26 cellular contexts compared by ENCODE assay signal in the genomic region with DNA sequence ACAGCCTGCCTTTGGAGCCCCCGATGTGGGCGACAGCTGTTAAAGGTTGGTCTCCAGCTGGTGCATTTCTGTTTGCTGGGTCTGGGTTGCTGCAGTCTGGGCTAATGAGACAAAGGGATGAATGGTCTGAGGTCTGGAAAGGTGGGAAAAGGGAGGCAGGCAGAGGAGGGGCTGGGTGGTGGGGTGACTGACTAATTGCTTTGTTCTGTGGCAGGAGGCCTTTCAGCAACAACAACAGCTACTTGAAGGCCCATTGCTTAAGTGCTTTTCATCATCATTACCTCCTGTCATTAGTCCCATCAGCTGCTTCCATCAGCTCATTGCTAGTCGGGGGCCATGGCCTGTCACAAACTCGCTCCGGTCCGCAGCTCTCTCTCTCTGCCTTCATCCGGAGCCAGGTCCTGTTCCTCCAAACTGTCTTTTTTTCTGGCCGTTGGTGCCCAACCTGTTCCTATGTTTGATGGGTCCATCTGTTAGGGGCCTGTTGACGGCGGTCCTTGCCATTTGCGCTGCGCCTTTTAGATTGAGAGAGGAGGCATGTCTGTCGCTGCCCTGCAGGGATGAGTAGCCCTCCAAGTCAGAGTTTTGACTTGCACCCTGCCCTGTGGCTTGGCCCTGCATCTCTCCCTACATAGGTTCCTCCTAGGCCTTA.
DNase-seq lines count a peak whose midpoint lies in the region.
"Had no signal": no experiment of that assay in that cellular context is flagged by ENCODE, and none has a peak within 500 bp of the region (broad histone marks: within the 10 kb centered on the region; RNA-seq: fewer than 3 reads in every experiment).

No MANE protein-coding gene starts in this region.

- H3K4me3 Mint-ChIP-seq in immature natural killer cell: no peak overlapping the region
- no peak overlapping the region for H3K4me3 Mint-ChIP-seq in activated CD4-positive, alpha-beta memory T cell treated with anti-CD3 and anti-CD28 coated beads for 36 hours
- H3K4me3 Mint-ChIP-seq: activated B cell treated with CpG ODN at 0.5 μM for 24 hours; activated CD4-positive, alpha-beta memory T cell treated with anti-CD3 and anti-CD28 coated beads, Interleukin-2, amount 10 ng/mL, durations not matched to agents 7 days and 5 days; CD8-positive, alpha-beta memory T cell; natural killer cell had no signal

- no peaks in the 10 kb centered on the region for H3K36me3 Mint-ChIP-seq in immature natural killer cell
- H3K36me3 Mint-ChIP-seq in activated CD4-positive, alpha-beta memory T cell treated with anti-CD3 and anti-CD28 coated beads for 36 hours: no peaks in the 10 kb centered on the region
- H3K36me3 Mint-ChIP-seq: CD8-positive, alpha-beta memory T cell; natural killer cell had no signal

- H3K9me3 Mint-ChIP-seq in immature natural killer cell: peaks cover 0 to 2% (median 0%) of the 10 kb centered on the region in 6 donors
- H3K9me3 Mint-ChIP-seq in activated CD4-positive, alpha-beta memory T cell treated with anti-CD3 and anti-CD28 coated beads for 36 hours: no peaks in the 10 kb centered on the region
- H3K9me3 Mint-ChIP-seq: activated CD4-positive, alpha-beta memory T cell treated with anti-CD3 and anti-CD28 coated beads, Interleukin-2, amount 10 ng/mL, durations not matched to agents 7 days and 5 days; CD8-positive, alpha-beta memory T cell; natural killer cell had no signal

- POLR2A ChIA-PET in activated CD4-positive, alpha-beta memory T cell treated with anti-CD3 and anti-CD28 coated beads for 36 hours (lab: Charles Lee): no interaction called here

- H3K27ac Mint-ChIP-seq in immature natural killer cell: no peak overlapping the region
- no peak overlapping the region for H3K27ac Mint-ChIP-seq in activated CD4-positive, alpha-beta memory T cell treated with anti-CD3 and anti-CD28 coated beads for 36 hours
- H3K27ac Mint-ChIP-seq: activated B cell treated with CpG ODN at 0.5 μM for 24 hours; activated CD4-positive, alpha-beta memory T cell treated with anti-CD3 and anti-CD28 coated beads, Interleukin-2, amount 10 ng/mL, durations not matched to agents 7 days and 5 days; natural killer cell had no signal

- CTCF ChIA-PET in activated CD4-positive, alpha-beta memory T cell treated with anti-CD3 and anti-CD28 coated beads for 36 hours (lab: Charles Lee): no interaction called here

- intact Hi-C loops in activated CD4-positive, alpha-beta memory T cell treated with anti-CD3 and anti-CD28 coated beads for 36 hours (cut with micrococcal nuclease): no loop called here

- H3K4me1 Mint-ChIP-seq in immature natural killer cell: no peaks in the 10 kb centered on the region
- no peaks in the 10 kb centered on the region for H3K4me1 Mint-ChIP-seq in activated CD4-positive, alpha-beta memory T cell treated with anti-CD3 and anti-CD28 coated beads for 36 hours (ENCODE audit: low read depth)
- H3K4me1 Mint-ChIP-seq: activated B cell treated with CpG ODN at 0.5 μM for 24 hours; activated CD4-positive, alpha-beta memory T cell treated with anti-CD3 and anti-CD28 coated beads, Interleukin-2, amount 10 ng/mL, durations not matched to agents 7 days and 5 days; CD8-positive, alpha-beta memory T cell; natural killer cell had no signal

- DNase-seq in NCI-H1092 (lab: John Stamatoyannopoulos, UW): peak; percentile 4
- no peak for DNase-seq in NCI-H1092 treated with DMSO at 0.1 percent for 48 hours (lab: John Stamatoyannopoulos, UW)
- peak; percentile 85 for DNase-seq in NCI-H524 treated with DMSO at 0.1 percent for 48 hours (lab: John Stamatoyannopoulos, UW)
- peak; percentile 14 for DNase-seq in cerebellum (ENCODE audit: low spot score)
- DNase-seq in retina: peak; percentile 72
- DNase-seq in immature natural killer cell: no peak
- no peak for DNase-seq in kidney tubule cell (ENCODE audit: low spot score)
- DNase-seq in activated CD4-positive, alpha-beta memory T cell treated with anti-CD3 and anti-CD28 coated beads for 36 hours: no peak
- DNase-seq: 8988T; activated B cell treated with CpG ODN at 0.5 μM for 24 hours; activated CD4-positive, alpha-beta memory T cell treated with anti-CD3 and anti-CD28 coated beads, Interleukin-2, amount 10 ng/mL, durations not matched to agents 7 days and 5 days; activated gamma-delta T cell; activated T-cell treated with anti-CD3 and anti-CD28 coated beads for 4 hours; AML-193; brain microvascular endothelial cell; CD8-positive, alpha-beta memory T cell; colonic mucosa; DMS53; natural killer cell; NCI-H446 treated with DMSO at 0.1 percent for 48 hours; posterior cingulate gyrus; sigmoid colon; stimulated activated CD4-positive, alpha-beta T cell treated with anti-CD3 and anti-CD28 coated beads, Interleukin-15, amount 100 ng/mL, for 24 hours; stimulated activated CD8-positive, alpha-beta memory T cell treated with anti-CD3 and anti-CD28 coated beads, Interleukin-4, amount 100 ng/mL, for 48 hours; T1000; trophoblast cell had no signal

- peaks cover 3 to 5% (median 3%) of the 10 kb centered on the region in 3 donors for H3K27me3 Mint-ChIP-seq in immature natural killer cell (ENCODE audit: low read depth in 3 of 3)
- H3K27me3 Mint-ChIP-seq in activated CD4-positive, alpha-beta memory T cell treated with anti-CD3 and anti-CD28 coated beads for 36 hours: peaks cover 4% of the 10 kb centered on the region
- H3K27me3 Mint-ChIP-seq: activated CD4-positive, alpha-beta memory T cell treated with anti-CD3 and anti-CD28 coated beads, Interleukin-2, amount 10 ng/mL, durations not matched to agents 7 days and 5 days had no signal

Comparison
In these comparisons a context has a peak if more than half of its experiments do, and no peak if none do; other contexts are left out.
1. DNase-seq: peak in NCI-H1092 (single experiment), NCI-H524 treated with DMSO at 0.1 percent for 48 hours (single experiment), cerebellum (single experiment) and retina (single experiment); none in NCI-H1092 treated with DMSO at 0.1 percent for 48 hours (single experiment), immature natural killer cell (0 of 3), kidney tubule cell (single experiment) and activated CD4-positive, alpha-beta memory T cell treated with anti-CD3 and anti-CD28 coated beads for 36 hours (single experiment).